8 cellular contexts compared by ENCODE assay signal in genomic region chr1:155250633-155251449, GRCh38. TPM values are rescaled to one million over a fixed set of nuclear protein-coding genes. Genes with fewer than 3 reads are reported as not detected.
DNase-seq lines count a peak whose midpoint lies in the region; ATAC-seq and TF ChIP-seq lines count a peak whose summit lies in the region.

No MANE protein-coding gene starts in this region.

- TF ChIP-seq CTCF in lower leg skin (IDR thresholded peaks at IDR 0.05): peak in 1 of 3 donors; percentile 99

- ATAC-seq in GM19328 (IDR thresholded peaks at IDR 0.05; ENCODE audit: unreplicated experiment) (peak; percentile 78), HG03520 (IDR thresholded peaks at IDR 0.05; ENCODE audit: unreplicated experiment) (peak; percentile 78)

- intact Hi-C loops in lower leg skin (cut with DNase I; ENCODE audit: low total_unique reads): loop anchor here (5.0 kb wide), 1 partner anchor 71 kb away; the partner anchor contains the start of gene RUSC1

- no peak for TF ChIP-seq POLR2A in lower leg skin (IDR thresholded peaks at IDR 0.05)

- peak; percentile 97 for DNase-seq in CD1c-positive myeloid dendritic cell (ENCODE audit: extremely low spot score)
- DNase-seq in NCI-H748 treated with DMSO at 0.1 percent for 48 hours (lab: John Stamatoyannopoulos, UW): peak; percentile 84
- peak; percentile 92 to 96 for DNase-seq in activated CD4-positive, alpha-beta T cell treated with anti-CD3 and anti-CD28 coated beads, Interleukin-2, amount 50 U/mL, for 24 hours (ENCODE audit: low read depth in 1 of 2, low spot score in 1 of 2)
- DNase-seq in dermis blood vessel endothelial cell: peak; percentile 96
- DNase-seq in lower leg skin (ENCODE audit: low spot score in 2 of 2): peak; percentile 88 to 98
- DNase-seq in stimulated activated CD4-positive, alpha-beta T cell treated with anti-CD3 and anti-CD28 coated beads, TNF-alpha, amount 100 ng/mL, for 1 hour (ENCODE audit: low read depth in 3 of 3, low spot score in 1 of 3): peak; percentile 91 to 97 (median 93)

- WGBS in lower leg skin, 2 donors: 15 to 25% methylated on average over 12 to 20 of the region's 23 CpGs

- no peak overlapping the region for H3K4me3 ChIP-seq in lower leg skin (ENCODE audit: low read depth, poor library complexity, severe bottlenecking)

RNA-seq across cellular contexts. Expression of gene ENTREP3, which starts 4.4 kb away (rescaled TPM):
- 6.5 and 12.3 TPM in 2 replicates for total RNA-seq in dermis blood vessel endothelial cell
- total RNA-seq in lower leg skin: 10 to 100 TPM in 3 of 4 donors, 1 to 10 TPM in 1; 9.6 to 26.0 (median 18.7) TPM

RNA-seq across cellular contexts. Expression of gene SCAMP3, which starts 11.3 kb away (rescaled TPM):
- total RNA-seq in dermis blood vessel endothelial cell: 38.3 and 46.3 TPM in 2 replicates
- 10 to 100 TPM; 67.8 to 96.9 (median 87.6) TPM for total RNA-seq in lower leg skin

RNA-seq across cellular contexts. Expression of gene CLK2, which starts 22.5 kb away (rescaled TPM):
- total RNA-seq in dermis blood vessel endothelial cell (24.5 and 35.9 TPM in 2 replicates), lower leg skin (10 to 100 TPM; 24.6 to 55.8 (median 38.0) TPM)

RNA-seq across cellular contexts. Expression of gene HCN3, which starts 26.4 kb away (rescaled TPM):
- total RNA-seq in dermis blood vessel endothelial cell: 0.84 and 0.85 TPM in 2 replicates
- 1 to 10 TPM; 5.4 to 8.5 (median 6.4) TPM for total RNA-seq in lower leg skin

RNA-seq across cellular contexts. Expression of gene MTX1, which starts 42.3 kb away (rescaled TPM):
- 49.3 and 50.2 TPM in 2 replicates for total RNA-seq in dermis blood vessel endothelial cell
- total RNA-seq in lower leg skin: 10 to 100 TPM; 20.5 to 54.8 (median 40.8) TPM
